In genomic region chr18:10182009-10182624, GRCh38 we compare ENCODE assay signal across 19 cellular contexts.
DNase-seq lines count a peak whose midpoint lies in the region; ATAC-seq, FAIRE-seq and TF ChIP-seq lines count a peak whose summit lies in the region.
"Had no signal": no experiment of that assay in that cellular context is flagged by ENCODE, and none has a peak within 500 bp of the region (broad histone marks: within the 10 kb centered on the region; RNA-seq: fewer than 3 reads in every experiment).

No MANE protein-coding gene starts in this region.

- CTCF ChIA-PET in Caco-2 (lab: Charles Lee) = no interaction called here

- 85 to 94% methylated on average over 2 to 11 of the region's 11 CpGs for WGBS in endodermal cell (ENCODE audit: insufficient coverage in 1 of 2, insufficient read length in 1 of 2), 2 experiments

- no peak for FAIRE-seq in urothelium cell line (lab: Jason Lieb, UNC)
- FAIRE-seq: GM12878, HTR-8/SVneo had no signal

- H3K9me3 Mint-ChIP-seq in Caco-2 (ENCODE audit: unreplicated experiment) (peaks cover 10% of the 10 kb centered on the region), endodermal cell (peaks cover 5% of the 10 kb centered on the region), neural progenitor cell (peaks cover 41% of the 10 kb centered on the region)

- BruUV-seq in Caco-2 (replicated peaks; lab: Mats Ljungman, UMichigan) = no TSS peak

- ATAC-seq in GM18867 (IDR thresholded peaks at IDR 0.05; ENCODE audit: unreplicated experiment) = no peak
- ATAC-seq: GM12878, Right ventricle myocardium inferior had no signal

- H4K20me1 ChIP-seq in neural progenitor cell (ENCODE audit: low read depth) = no peaks in the 10 kb centered on the region

- H3K27me3 Mint-ChIP-seq in Caco-2 (ENCODE audit: insufficient read depth, unreplicated experiment) = peaks cover 4% of the 10 kb centered on the region
- no peaks in the 10 kb centered on the region for H3K27me3 Mint-ChIP-seq in endodermal cell (ENCODE audit: insufficient read depth)
- peaks cover 3% of the 10 kb centered on the region for H3K27me3 Mint-ChIP-seq in neural progenitor cell (ENCODE audit: insufficient read depth, low read depth)

- H2AFZ ChIP-seq in neural progenitor cell (replicated peaks) = peak overlapping the region; percentile 34

- intact Hi-C loops in Caco-2 (cut with micrococcal nuclease; ENCODE audit: unreplicated experiment) = no loop called here

- H3K27ac ChIP-seq in endodermal cell (ENCODE audit: low read depth, low read length) (no peak overlapping the region), neural progenitor cell (no peak overlapping the region)
- H3K27ac ChIP-seq: C4-2B, Peyer's patch had no signal

- no peaks in the 10 kb centered on the region for H3K4me1 Mint-ChIP-seq in Caco-2 (ENCODE audit: low read depth, unreplicated experiment)
- peaks cover 16% of the 10 kb centered on the region for H3K4me1 Mint-ChIP-seq in endodermal cell
- no peaks in the 10 kb centered on the region for H3K4me1 Mint-ChIP-seq in neural progenitor cell

- peak overlapping the region; percentile 50 for H3K27ac Mint-ChIP-seq in Caco-2 (ENCODE audit: unreplicated experiment)
- peak overlapping the region; percentile 91 for H3K27ac Mint-ChIP-seq in endodermal cell
- H3K27ac Mint-ChIP-seq in neural progenitor cell = peak overlapping the region; percentile 52

- H3K9me3 ChIP-seq in Caco-2 = no peaks in the 10 kb centered on the region; the same call in 1 of the 2 replicates
- no peaks in the 10 kb centered on the region for H3K9me3 ChIP-seq in endodermal cell (ENCODE audit: control insufficient read depth, low read length)
- no peaks in the 10 kb centered on the region for H3K9me3 ChIP-seq in neural progenitor cell (ENCODE audit: low read depth)

- H3K27me3 ChIP-seq in Caco-2 (replicated peaks; ENCODE audit: control insufficient read depth, insufficient read depth, low read length) = no peaks in the 10 kb centered on the region
- H3K27me3 ChIP-seq in endodermal cell (ENCODE audit: control insufficient read depth, insufficient read depth, low read length, poor library complexity, severe bottlenecking) = no peaks in the 10 kb centered on the region
- H3K27me3 ChIP-seq in neural progenitor cell = no peaks in the 10 kb centered on the region
- H3K27me3 ChIP-seq: Peyer's patch had no signal

- no peaks in the 10 kb centered on the region for H3K36me3 ChIP-seq in Caco-2 (ENCODE audit: control insufficient read depth, insufficient read depth, low read length)
- no peaks in the 10 kb centered on the region for H3K36me3 ChIP-seq in endodermal cell (ENCODE audit: control insufficient read depth, insufficient read depth, low read length)
- H3K36me3 ChIP-seq in neural progenitor cell = no peaks in the 10 kb centered on the region
- H3K36me3 ChIP-seq: Peyer's patch had no signal

- H3F3A ChIP-seq in neural progenitor cell (ENCODE audit: low read depth) = no peaks in the 10 kb centered on the region

- H3K9ac ChIP-seq in endodermal cell (ENCODE audit: extremely low read depth, low read length, poor library complexity, severe bottlenecking) (no peak overlapping the region), neural progenitor cell (no peak overlapping the region)

- POLR2A ChIA-PET in Caco-2 (lab: Charles Lee) = no interaction called here

- no peak for DNase-seq in Caco-2
- peak; percentile 36 for DNase-seq in HT-29 (ENCODE audit: low spot score)
- DNase-seq in endodermal cell = peak; percentile 54
- no peak for DNase-seq in neural progenitor cell (ENCODE audit: low spot score)
- DNase-seq in stimulated activated CD4-positive, alpha-beta T cell treated with anti-CD3 and anti-CD28 coated beads, Interleukin-2, amount 100 ng/mL, for 48 hours = no peak
- no peak for DNase-seq in NCI-H1436 (lab: John Stamatoyannopoulos, UW)
- DNase-seq in urothelium cell line (ENCODE audit: low spot score) = no peak
- DNase-seq: DND-41, GDM1, GOT3, NCI-H1105 treated with DMSO at 0.1 percent for 48 hours, NCI-H187, NCI-H510A treated with DMSO at 0.1 percent for 48 hours, Peyer's patch had no signal

- H3K36me3 Mint-ChIP-seq in Caco-2 (ENCODE audit: insufficient read depth, unreplicated experiment) (no peaks in the 10 kb centered on the region), endodermal cell (ENCODE audit: low read depth) (no peaks in the 10 kb centered on the region), neural progenitor cell (peaks cover 4% of the 10 kb centered on the region)

- H3K4me3 ChIP-seq in Caco-2 (ENCODE audit: low read depth, low read length) (no peak overlapping the region), endodermal cell (ENCODE audit: low read length) (no peak overlapping the region), neural progenitor cell (no peak overlapping the region)
- H3K4me3 ChIP-seq: GM12878, Peyer's patch had no signal

- no peaks in the 10 kb centered on the region for H3K79me2 ChIP-seq in neural progenitor cell (ENCODE audit: low read depth)

- no peak for TF ChIP-seq CTCF in Caco-2 (IDR thresholded peaks at IDR 0.05; ENCODE audit: insufficient read depth in 1 of 2, low read depth in 1 of 2, low read length in 1 of 2, severe bottlenecking in 1 of 2, unreplicated experiment in 1 of 2)
- TF ChIP-seq CTCF in endodermal cell (conservative IDR thresholded peaks at IDR 0.05) = no peak
- TF ChIP-seq CTCF in neural progenitor cell (IDR thresholded peaks at IDR 0.05) = no peak

- no peak overlapping the region for H3K4me2 ChIP-seq in neural progenitor cell

- no peak overlapping the region for H3K4me3 Mint-ChIP-seq in Caco-2 (ENCODE audit: unreplicated experiment)
- no peak overlapping the region for H3K4me3 Mint-ChIP-seq in endodermal cell
- H3K4me3 Mint-ChIP-seq in neural progenitor cell = no peak overlapping the region

- H3K4me1 ChIP-seq in Caco-2 (no peaks in the 10 kb centered on the region), endodermal cell (ENCODE audit: control insufficient read depth, insufficient read depth, low read length) (peaks cover 4% of the 10 kb centered on the region), neural progenitor cell (peaks cover 4% of the 10 kb centered on the region)
- H3K4me1 ChIP-seq: Peyer's patch had no signal

Comparison
In these comparisons a context has a peak if more than half of its experiments do, and no peak if none do; other contexts are left out.
1. DNase-seq: peak in HT-29 (single experiment) and endodermal cell (single experiment); none in Caco-2 (0 of 2), neural progenitor cell (single experiment), stimulated activated CD4-positive, alpha-beta T cell treated with anti-CD3 and anti-CD28 coated beads, Interleukin-2, amount 100 ng/mL, for 48 hours (0 of 2), NCI-H1436 (single experiment) and urothelium cell line (single experiment).
2. Peak in every context shown above with its lines, with median percentiles within 50 percentile points of each other: H3K27ac Mint-ChIP-seq.